ENCODE assay signal across 9 cellular contexts in the genomic region with DNA sequence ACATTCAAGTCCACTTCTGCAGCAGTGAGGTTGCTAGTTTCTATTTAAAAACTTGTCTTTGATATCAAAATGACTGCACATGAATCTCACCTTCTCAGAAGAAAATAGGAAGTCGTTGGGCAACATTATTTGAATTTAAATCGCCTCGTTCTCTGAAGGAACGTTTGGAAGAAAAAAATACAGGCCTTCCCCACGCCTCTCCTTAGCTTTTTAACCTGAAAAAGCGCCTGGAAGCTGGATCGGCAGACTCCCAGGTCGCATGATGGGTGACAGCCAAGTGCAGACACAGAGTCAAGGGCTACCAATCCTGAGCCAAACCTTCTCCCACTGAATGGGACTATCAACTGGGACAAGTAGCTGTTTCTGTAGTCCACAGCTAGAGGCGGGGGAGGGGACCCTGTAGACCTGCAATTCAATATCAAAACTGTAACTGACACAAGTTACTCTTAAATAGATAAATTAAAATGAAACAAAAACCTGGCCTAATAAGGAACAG. TPM values are rescaled to one million over a fixed set of nuclear protein-coding genes. Genes with fewer than 3 reads are reported as not detected.
DNase-seq lines count a peak whose midpoint lies in the region; ATAC-seq and TF ChIP-seq lines count a peak whose summit lies in the region.
"Had no signal": no experiment of that assay in that cellular context is flagged by ENCODE, and none has a peak within 500 bp of the region (broad histone marks: within the 10 kb centered on the region; RNA-seq: fewer than 3 reads in every experiment).

No MANE protein-coding gene starts in this region.

- TF ChIP-seq CTCF in spleen (IDR thresholded peaks at IDR 0.05 in 8 of 11, conservative IDR thresholded peaks at IDR 0.05 in 3 of 11), result no peak

- WGBS in spleen, 5 donors, result 43 to 51% (median 47%) methylated on average over 9 of the region's 9 CpGs

- H3K27me3 Mint-ChIP-seq in activated CD4-positive, alpha-beta T cell treated with anti-CD3 and anti-CD28 coated beads, Interleukin-2, amount 10 ng/mL, durations not matched to agents 24 days and 14 days, result peaks cover 10% of the 10 kb centered on the region

- peaks cover 21% of the 10 kb centered on the region for H3K36me3 Mint-ChIP-seq in activated CD4-positive, alpha-beta T cell treated with anti-CD3 and anti-CD28 coated beads, Interleukin-2, amount 10 ng/mL, durations not matched to agents 24 days and 14 days (ENCODE audit: low read depth)

- DNase-seq in DMS153 treated with DMSO at 0.1 percent for 48 hours (lab: John Stamatoyannopoulos, UW; ENCODE audit: unreplicated experiment) (peak; percentile 47), DMS153 (lab: John Stamatoyannopoulos, UW) (no peak), globus pallidus (ENCODE audit: low spot score) (peak; percentile 63), spleen (peak; percentile 51), EL (no peak)
- DNase-seq in activated CD4-positive, alpha-beta T cell treated with anti-CD3 and anti-CD28 coated beads, Interleukin-2, amount 10 ng/mL, durations not matched to agents 24 days and 14 days, result no peak

- H3K9me3 Mint-ChIP-seq in activated CD4-positive, alpha-beta T cell treated with anti-CD3 and anti-CD28 coated beads, Interleukin-2, amount 10 ng/mL, durations not matched to agents 24 days and 14 days, result no peaks in the 10 kb centered on the region

- H3K4me1 Mint-ChIP-seq in activated CD4-positive, alpha-beta T cell treated with anti-CD3 and anti-CD28 coated beads, Interleukin-2, amount 10 ng/mL, durations not matched to agents 24 days and 14 days, result peaks cover 53% of the 10 kb centered on the region

- no peak for TF ChIP-seq POLR2A in spleen (IDR thresholded peaks at IDR 0.05)

- H3K36me3 ChIP-seq in spleen, result no peaks in the 10 kb centered on the region

- intact Hi-C loops in activated CD4-positive, alpha-beta T cell treated with anti-CD3 and anti-CD28 coated beads, Interleukin-2, amount 10 ng/mL, durations not matched to agents 24 days and 14 days (cut with micrococcal nuclease), result loop anchor here (1.0 to 2.0 kb wide), 7 partner anchors 9 to 212 kb away; a partner anchor contains a TSS
- intact Hi-C loops in spleen (cut with DNase I; ENCODE audit: low total_unique reads), result loop anchor here (5.0 to 10.0 kb wide), 2 partner anchors 97 to 210 kb away; no protein-coding TSS in a partner anchor

- H3K4me1 ChIP-seq in spleen, result peaks cover 57 to 81% (median 69%) of the 10 kb centered on the region in 6 donors

- peak overlapping the region; percentile 75 to 89 (median 84) for H3K4me3 ChIP-seq in spleen

- peak overlapping the region; percentile 92 for H3K4me3 Mint-ChIP-seq in activated CD4-positive, alpha-beta T cell treated with anti-CD3 and anti-CD28 coated beads, Interleukin-2, amount 10 ng/mL, durations not matched to agents 24 days and 14 days

- H3K9me3 ChIP-seq in spleen, result no peaks in the 10 kb centered on the region

- H3K27ac Mint-ChIP-seq in activated CD4-positive, alpha-beta T cell treated with anti-CD3 and anti-CD28 coated beads, Interleukin-2, amount 10 ng/mL, durations not matched to agents 24 days and 14 days, result no peak overlapping the region

- peak overlapping the region; percentile 73 to 95 (median 90) for H3K27ac ChIP-seq in spleen
- H3K27ac ChIP-seq: 22Rv1 had no signal

- H3K27me3 ChIP-seq in spleen (replicated peaks in 1 of 7), result no peaks in the 10 kb centered on the region

- ATAC-seq in GM21576 (IDR thresholded peaks at IDR 0.05; ENCODE audit: unreplicated experiment) (no peak), GM19395 (IDR thresholded peaks at IDR 0.05; ENCODE audit: unreplicated experiment) (no peak)

RNA-seq across cellular contexts. Expression of a gene that starts 2.2 kb away (rescaled TPM):
- 20.9 and 21.8 TPM in 2 replicates for total RNA-seq in activated CD4-positive, alpha-beta T cell treated with anti-CD3 and anti-CD28 coated beads, Interleukin-2, amount 10 ng/mL, durations not matched to agents 24 days and 14 days
- total RNA-seq in spleen, result 10 to 100 TPM; 43.8 to 94.0 (median 68.9) TPM
- polyA plus RNA-seq in spleen, result 10 to 100 TPM; 13.3 to 35.2 (median 20.0) TPM

RNA-seq across cellular contexts. Expression of a gene that starts 49.7 kb away (rescaled TPM):
- 21.5 and 22.3 TPM in 2 replicates for total RNA-seq in activated CD4-positive, alpha-beta T cell treated with anti-CD3 and anti-CD28 coated beads, Interleukin-2, amount 10 ng/mL, durations not matched to agents 24 days and 14 days
- 10 to 100 TPM; 16.1 to 27.1 (median 18.0) TPM for total RNA-seq in spleen
- polyA plus RNA-seq in spleen, result 10 to 100 TPM; 15.3 to 18.2 (median 16.3) TPM

RNA-seq across cellular contexts. Expression of a gene that starts 59.6 kb away (rescaled TPM):
- total RNA-seq in activated CD4-positive, alpha-beta T cell treated with anti-CD3 and anti-CD28 coated beads, Interleukin-2, amount 10 ng/mL, durations not matched to agents 24 days and 14 days, result 19.0 and 21.1 TPM in 2 replicates
- 10 to 100 TPM; 13.5 to 18.1 (median 15.2) TPM for total RNA-seq in spleen
- polyA plus RNA-seq in spleen, result 1 to 10 TPM; 6.1 to 7.6 (median 6.7) TPM

Comparison
In these comparisons a context has a peak if more than half of its experiments do, and no peak if none do; other contexts are left out.
1. DNase-seq: peak in DMS153 treated with DMSO at 0.1 percent for 48 hours (single experiment), globus pallidus (single experiment) and spleen (single experiment); none in DMS153 (single experiment), activated CD4-positive, alpha-beta T cell treated with anti-CD3 and anti-CD28 coated beads, Interleukin-2, amount 10 ng/mL, durations not matched to agents 24 days and 14 days (single experiment) and EL (single experiment).